Comparison of ENCODE assay signal across 1 cellular context in genomic region chr11:44267366-44268072, GRCh38.
TF ChIP-seq lines count a peak whose summit lies in the region.

No MANE protein-coding gene starts in this region.

TF ChIP-seq in K562, 482 proteins besides CTCF, POLR2A, EP300 and RAD21 (continued from another document):
- TF ChIP-seq, protein P1, sequence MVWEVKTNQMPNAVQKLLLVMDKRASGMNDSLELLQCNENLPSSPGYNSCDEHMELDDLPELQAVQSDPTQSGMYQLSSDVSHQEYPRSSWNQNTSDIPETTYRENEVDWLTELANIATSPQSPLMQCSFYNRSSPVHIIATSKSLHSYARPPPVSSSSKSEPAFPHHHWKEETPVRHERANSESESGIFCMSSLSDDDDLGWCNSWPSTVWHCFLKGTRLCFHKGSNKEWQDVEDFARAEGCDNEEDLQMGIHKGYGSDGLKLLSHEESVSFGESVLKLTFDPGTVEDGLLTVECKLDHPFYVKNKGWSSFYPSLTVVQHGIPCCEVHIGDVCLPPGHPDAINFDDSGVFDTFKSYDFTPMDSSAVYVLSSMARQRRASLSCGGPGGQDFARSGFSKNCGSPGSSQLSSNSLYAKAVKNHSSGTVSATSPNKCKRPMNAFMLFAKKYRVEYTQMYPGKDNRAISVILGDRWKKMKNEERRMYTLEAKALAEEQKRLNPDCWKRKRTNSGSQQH (CRISPR knock-in tag; IDR thresholded peaks at IDR 0.05), result no peak
- TF ChIP-seq CBFA2T3 (IDR thresholded peaks at IDR 0.05) (peak; percentile 76), ARID1B (IDR thresholded peaks at IDR 0.05) (peak; percentile 51), NCOA2 (IDR thresholded peaks at IDR 0.05; ENCODE audit: partially characterized antibody in 2 of 2) (no peak), TCF3 (CRISPR knock-in tag; IDR thresholded peaks at IDR 0.05) (peak; percentile 45; the same call in 1 of the 2 replicates), CBFA2T2 (conservative IDR thresholded peaks at IDR 0.05) (peak; percentile 62), NR2C1 (IDR thresholded peaks at IDR 0.05) (no peak), NR2C1 (tag; IDR thresholded peaks at IDR 0.05) (no peak), TEAD4 (IDR thresholded peaks at IDR 0.05; ENCODE audit: low read length) (peak; percentile 56; the same call in 1 of the 2 replicates), TEAD4 (CRISPR knock-in tag; IDR thresholded peaks at IDR 0.05; ENCODE audit: borderline replicate concordance) (no peak), MYNN (IDR thresholded peaks at IDR 0.05) (peak; percentile 60; the same call in 1 of the 2 replicates), MYNN (CRISPR knock-in tag; IDR thresholded peaks at IDR 0.05) (no peak)
TF ChIP-seq in K562: peak in this region for 9.
